ENCODE assay signal across 7 cellular contexts in the genomic region with DNA sequence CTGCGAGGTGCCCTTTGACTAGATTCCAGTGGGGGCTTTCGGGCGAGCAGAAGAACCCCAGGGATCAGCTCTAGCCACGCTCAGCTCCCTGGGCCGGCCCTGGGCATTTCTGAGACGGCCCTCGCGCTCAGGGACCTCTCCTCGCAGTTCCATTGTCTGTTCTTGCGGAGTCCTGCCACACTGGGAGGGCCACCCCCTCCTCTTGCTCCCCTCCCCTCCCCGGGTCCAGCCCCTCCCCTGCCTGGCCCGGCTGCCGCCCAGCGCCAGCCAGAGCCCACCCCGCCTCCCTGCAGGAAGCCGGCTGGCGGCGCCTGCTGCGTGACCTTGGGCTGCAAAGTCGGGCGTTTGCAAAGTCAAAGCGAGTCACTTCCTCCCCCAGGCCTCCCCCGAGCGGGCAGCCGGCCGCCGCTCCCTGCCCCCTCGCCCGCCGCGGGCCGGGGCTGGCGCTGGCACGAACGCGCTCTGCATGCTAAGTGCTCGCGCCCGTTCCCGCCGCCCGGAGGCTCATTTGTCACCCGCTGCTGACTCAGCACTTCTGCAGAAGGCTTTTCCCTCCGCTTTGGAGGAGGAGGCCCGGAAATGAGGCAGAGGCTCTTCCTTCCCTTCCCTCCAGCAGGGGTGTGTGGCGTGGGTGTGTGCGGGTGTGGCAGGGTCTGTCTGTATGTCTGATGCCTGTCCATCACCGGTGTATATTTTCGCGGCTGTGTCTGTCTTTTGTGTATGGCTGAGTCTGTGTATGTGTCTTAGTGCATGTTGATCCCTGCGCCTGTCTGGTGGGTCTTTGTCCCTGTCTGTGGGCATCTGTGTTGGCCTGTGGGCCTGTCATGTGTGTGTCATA.
DNase-seq lines count a peak whose midpoint lies in the region; ATAC-seq and TF ChIP-seq lines count a peak whose summit lies in the region.

No MANE protein-coding gene starts in this region.

- no peaks in the 10 kb centered on the region for H3K36me3 ChIP-seq in kidney epithelial cell (ENCODE audit: control insufficient read depth, insufficient read depth, low read length)

- H3K4me3 Mint-ChIP-seq in central memory CD8-positive, alpha-beta T cell: peak overlapping the region; percentile 82

- H3K27ac Mint-ChIP-seq in central memory CD8-positive, alpha-beta T cell (ENCODE audit: low read depth): peak overlapping the region; percentile 98

- H3K4me1 Mint-ChIP-seq in central memory CD8-positive, alpha-beta T cell: peaks cover 59% of the 10 kb centered on the region

- DNase-seq in NCI-H446 treated with DMSO at 0.1 percent for 48 hours (lab: John Stamatoyannopoulos, UW) (peak; percentile 91), kidney epithelial cell (ENCODE audit: low read depth) (peak; percentile 79)
- peak; percentile 81 for DNase-seq in activated CD4-positive, CD25-positive, alpha-beta regulatory T cell treated with anti-CD3 and anti-CD28 coated beads, Interleukin-2, amount 50 U/mL, for 72 hours
- peak; percentile 72 to 89 for DNase-seq in central memory CD8-positive, alpha-beta T cell (ENCODE audit: low spot score in 2 of 2)
- peak; percentile 68 to 72 for DNase-seq in stimulated activated CD4-positive, alpha-beta T cell treated with anti-CD3 and anti-CD28 coated beads, Interleukin-15, amount 100 ng/mL, for 1 hour (ENCODE audit: low read depth in 1 of 2, low spot score in 1 of 2)

- H3K9me3 Mint-ChIP-seq in central memory CD8-positive, alpha-beta T cell: no peaks in the 10 kb centered on the region

- no peak overlapping the region for H3K4me3 ChIP-seq in kidney epithelial cell (ENCODE audit: low read depth, low read length)

- H3K36me3 Mint-ChIP-seq in central memory CD8-positive, alpha-beta T cell (ENCODE audit: insufficient read depth): peaks cover 18% of the 10 kb centered on the region

- peak; percentile 26 for ATAC-seq in GM18520 (IDR thresholded peaks at IDR 0.05; ENCODE audit: unreplicated experiment)
- peak; percentile 45 for ATAC-seq in HG03175 (IDR thresholded peaks at IDR 0.05; ENCODE audit: unreplicated experiment)
- ATAC-seq in central memory CD8-positive, alpha-beta T cell (replicated peaks; ENCODE audit: extremely low read depth, poor library complexity, severe bottlenecking): peak; percentile 75

- H3K27me3 ChIP-seq in kidney epithelial cell (ENCODE audit: control insufficient read depth, insufficient read depth, low read length): no peaks in the 10 kb centered on the region

- no peak for TF ChIP-seq CTCF in kidney epithelial cell (IDR thresholded peaks at IDR 0.05; ENCODE audit: insufficient read depth, low read length, poor library complexity, severe bottlenecking)

- H3K27me3 Mint-ChIP-seq in central memory CD8-positive, alpha-beta T cell: no peaks in the 10 kb centered on the region
